ENCODE assay signal across 1 cellular context in the genomic region with DNA sequence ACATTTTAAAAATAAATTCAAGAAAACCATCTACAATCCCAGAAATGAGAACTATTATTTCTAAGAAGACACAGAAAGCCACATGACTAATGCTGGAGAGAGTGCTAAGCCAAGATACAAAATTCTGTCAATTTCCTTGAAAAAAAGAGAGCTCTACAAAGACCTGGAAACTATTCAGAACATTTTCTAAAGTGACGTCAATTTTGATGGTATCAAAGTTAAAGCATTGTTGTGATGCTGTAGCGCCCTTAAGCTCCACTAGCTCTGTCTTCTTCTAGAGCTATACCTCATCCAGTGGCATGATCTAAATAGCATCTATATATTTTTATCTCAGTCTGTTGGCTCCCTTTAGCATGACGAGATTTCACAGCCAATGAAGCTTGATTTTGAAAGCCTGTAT.
A peak's percentile ranks its signal among the peaks of the same experiment; 100 is the strongest.
TF ChIP-seq lines count a peak whose summit lies in the region.

No MANE protein-coding gene starts in this region.

TF ChIP-seq in HepG2, 621 proteins besides CTCF, POLR2A, EP300 and RAD21:
- no peak for TF ChIP-seq MLXIP (CRISPR knock-in tag; IDR thresholded peaks at IDR 0.05; ENCODE audit: borderline replicate concordance)
- no peak for TF ChIP-seq ATAD3A (CRISPR knock-in tag; IDR thresholded peaks at IDR 0.05)
- no peak for TF ChIP-seq THYN1 (CRISPR knock-in tag; IDR thresholded peaks at IDR 0.05; ENCODE audit: borderline replicate concordance, low read depth)
- peak; percentile 36; the same call in 1 of the 2 replicates for TF ChIP-seq CREB1 (IDR thresholded peaks at IDR 0.05)
- no peak for TF ChIP-seq CREB1 (CRISPR knock-in tag; IDR thresholded peaks at IDR 0.05)
- no peak for TF ChIP-seq ZNF354B (CRISPR knock-in tag; IDR thresholded peaks at IDR 0.05)
- TF ChIP-seq ZNF430 (CRISPR knock-in tag; IDR thresholded peaks at IDR 0.05), result no peak
- no peak for TF ChIP-seq GATA4 (IDR thresholded peaks at IDR 0.05; ENCODE audit: borderline replicate concordance, low read depth)
- TF ChIP-seq SSRP1 (CRISPR knock-in tag; IDR thresholded peaks at IDR 0.05), result no peak
TF ChIP-seq in HepG2: peak in this region for 1.
